In the genomic region with DNA sequence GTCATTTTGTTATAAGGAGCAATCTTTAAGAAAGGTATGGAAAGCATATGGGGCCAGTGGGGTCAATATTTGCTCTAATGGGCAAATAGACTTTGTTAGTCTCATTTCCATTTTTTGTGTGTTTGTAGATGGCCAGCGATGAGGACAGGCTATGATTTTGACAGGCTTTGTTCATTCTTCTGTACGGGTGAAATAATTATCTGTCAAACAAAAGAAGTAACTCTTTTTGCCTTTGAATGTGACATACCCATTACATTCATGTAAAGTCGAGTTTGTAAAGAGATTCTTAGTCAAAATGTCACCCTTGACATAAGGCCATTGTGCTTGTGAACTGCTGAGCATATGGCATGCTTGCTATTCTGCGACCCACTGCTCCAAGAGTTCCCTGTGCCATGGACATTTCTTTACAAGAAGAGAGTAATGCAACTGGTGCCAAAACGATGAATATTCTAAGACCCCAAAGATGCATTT, we compare ENCODE assay signal across 16 cellular contexts.
"Had no signal": no experiment of that assay in that cellular context is flagged by ENCODE, and none has a peak within 500 bp of the region (broad histone marks: within the 10 kb centered on the region; RNA-seq: fewer than 3 reads in every experiment).

No MANE protein-coding gene starts in this region.

- H3K36me3 Mint-ChIP-seq: mesothelial cell of epicardium, naive B cell had no signal

- H3K4me3 Mint-ChIP-seq: activated CD4-positive, alpha-beta T cell treated with anti-CD3 and anti-CD28 coated beads, Interleukin-2, amount 10 ng/mL, durations not matched to agents 7 days and 5 days; dendritic cell treated with granulocyte-macrophage colony-stimulating factor and Interleukin-4, amounts not matched to agents 40 ng/mL and 50 ng/mL, for 4 days; effector memory CD8-positive, alpha-beta T cell; mesothelial cell of epicardium; naive B cell had no signal

- H3K4me1 Mint-ChIP-seq: activated CD4-positive, alpha-beta T cell treated with anti-CD3 and anti-CD28 coated beads, Interleukin-2, amount 10 ng/mL, durations not matched to agents 7 days and 5 days; naive B cell had no signal

- H3K27ac Mint-ChIP-seq: activated CD4-positive, alpha-beta T cell treated with anti-CD3 and anti-CD28 coated beads, Interleukin-2, amount 10 ng/mL, durations not matched to agents 7 days and 5 days; dendritic cell treated with granulocyte-macrophage colony-stimulating factor and Interleukin-4, amounts not matched to agents 40 ng/mL and 50 ng/mL, for 4 days; effector memory CD8-positive, alpha-beta T cell; mesothelial cell of epicardium; naive B cell had no signal

- H3K27ac ChIP-seq: foreskin keratinocyte, parathyroid adenoma had no signal

- H3K9ac ChIP-seq: parathyroid adenoma had no signal

- ATAC-seq: effector memory CD8-positive, alpha-beta T cell; foreskin keratinocyte had no signal

- H3K27me3 Mint-ChIP-seq: dendritic cell treated with granulocyte-macrophage colony-stimulating factor and Interleukin-4, amounts not matched to agents 40 ng/mL and 50 ng/mL, for 4 days had no signal

- H3K27me3 ChIP-seq: foreskin keratinocyte had no signal

- DNase-seq: activated CD4-positive, alpha-beta T cell treated with anti-CD3 and anti-CD28 coated beads, Interleukin-2, amount 10 ng/mL, durations not matched to agents 7 days and 5 days; activated CD4-positive, CD25-positive, alpha-beta regulatory T cell; activated CD8-positive, alpha-beta memory T cell treated with anti-CD3 and anti-CD28 coated beads, Interleukin-2, amount 50 U/mL, for 48 hours; anterior cingulate cortex; effector memory CD8-positive, alpha-beta T cell; foreskin keratinocyte; glutamatergic neuron; naive B cell; retina; stimulated activated CD4-positive, alpha-beta T cell treated with anti-CD3 and anti-CD28 coated beads, Interleukin-4, amount 100 ng/mL, for 24 hours; stimulated activated naive CD4-positive, alpha-beta T cell; substantia nigra; trophoblast cell had no signal

- H2AFZ ChIP-seq: parathyroid adenoma had no signal

- H3K9me3 Mint-ChIP-seq: activated CD4-positive, alpha-beta T cell treated with anti-CD3 and anti-CD28 coated beads, Interleukin-2, amount 10 ng/mL, durations not matched to agents 7 days and 5 days; dendritic cell treated with granulocyte-macrophage colony-stimulating factor and Interleukin-4, amounts not matched to agents 40 ng/mL and 50 ng/mL, for 4 days; effector memory CD8-positive, alpha-beta T cell; mesothelial cell of epicardium; naive B cell had no signal
